ENCODE assay signal across 8 cellular contexts in the genomic region with DNA sequence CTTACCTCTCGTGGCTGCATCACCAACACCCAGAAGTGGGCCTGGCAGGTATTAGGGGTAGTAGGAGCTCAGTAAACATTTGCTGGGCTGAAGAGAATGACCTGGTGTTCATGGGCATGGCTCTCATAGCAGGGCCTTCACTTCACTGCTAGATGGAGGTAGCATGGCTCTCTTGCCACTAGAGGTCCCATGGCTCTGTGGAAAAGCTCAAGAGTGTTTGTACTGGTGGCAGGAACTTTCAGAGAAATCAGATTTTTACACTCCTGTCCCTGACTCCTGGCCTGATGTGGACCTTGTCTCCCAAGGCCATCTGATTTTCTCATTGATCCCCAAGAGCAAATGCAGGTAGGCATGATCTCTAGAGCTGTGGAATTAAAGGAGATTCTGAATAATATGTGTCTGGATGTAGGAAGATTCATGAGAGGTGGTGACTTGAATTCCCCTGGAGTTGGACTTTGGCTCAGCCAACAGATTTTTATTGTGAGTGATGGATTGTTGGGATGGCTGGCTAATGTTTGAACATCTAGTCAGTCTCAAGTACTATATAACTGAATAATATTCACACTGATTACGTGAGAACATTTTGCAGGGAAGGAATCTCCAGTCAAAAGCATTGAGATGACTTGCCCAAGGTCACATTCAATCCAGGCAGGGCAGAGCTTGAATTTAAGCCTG. TPM values are rescaled to one million over a fixed set of nuclear protein-coding genes. Genes with fewer than 3 reads are reported as not detected.
DNase-seq lines count a peak whose midpoint lies in the region; ATAC-seq, FAIRE-seq and TF ChIP-seq lines count a peak whose summit lies in the region.

No MANE protein-coding gene starts in this region.

- peaks cover 7% of the 10 kb centered on the region for H3K4me1 ChIP-seq in Loucy (ENCODE audit: insufficient read depth, low read length, poor library complexity, severe bottlenecking)

- H3K9ac ChIP-seq in Loucy (ENCODE audit: low read depth, low read length, poor library complexity, severe bottlenecking), result no peak overlapping the region

- peaks cover 38% of the 10 kb centered on the region; the same call in 1 of the 2 replicates for H3K36me3 ChIP-seq in Loucy (ENCODE audit: insufficient read depth, low read length)
- H3K36me3 ChIP-seq in kidney epithelial cell (ENCODE audit: control insufficient read depth, insufficient read depth, low read length), result peaks cover 4% of the 10 kb centered on the region

- H3K36me3 Mint-ChIP-seq in activated naive CD8-positive, alpha-beta T cell treated with anti-CD3 and anti-CD28 coated beads for 36 hours, result peaks cover 8% of the 10 kb centered on the region

- no peak overlapping the region for H2AFZ ChIP-seq in Loucy (ENCODE audit: low read length)

- no peaks in the 10 kb centered on the region for H3F3A ChIP-seq in Loucy (ENCODE audit: low read depth)

- FAIRE-seq in GM12892 (lab: Jason Lieb, UNC), result no peak

- no peaks in the 10 kb centered on the region for H3K27me3 ChIP-seq in Loucy (ENCODE audit: insufficient read depth, low read length, poor library complexity, severe bottlenecking)
- no peaks in the 10 kb centered on the region for H3K27me3 ChIP-seq in kidney epithelial cell (ENCODE audit: control insufficient read depth, insufficient read depth, low read length)

- peak; percentile 34 to 42 for ATAC-seq in activated CD4-positive, CD25-positive, alpha-beta regulatory T cell treated with anti-CD3 and anti-CD28 coated beads, Interleukin-2, amount 50 U/mL, for 24 hours
- ATAC-seq in GM21367 (IDR thresholded peaks at IDR 0.05; ENCODE audit: unreplicated experiment), result no peak

- no peaks in the 10 kb centered on the region for H3K27me3 Mint-ChIP-seq in activated naive CD8-positive, alpha-beta T cell treated with anti-CD3 and anti-CD28 coated beads for 36 hours

- no peaks in the 10 kb centered on the region for H3K9me3 ChIP-seq in Loucy (ENCODE audit: insufficient read depth, low read depth, low read length)

- TF ChIP-seq POLR2A in GM12892 (IDR thresholded peaks at IDR 0.05; ENCODE audit: low read depth, low read length), result no peak

- H3K4me3 Mint-ChIP-seq in activated naive CD8-positive, alpha-beta T cell treated with anti-CD3 and anti-CD28 coated beads for 36 hours, result no peak overlapping the region

- H3K9me3 Mint-ChIP-seq in activated naive CD8-positive, alpha-beta T cell treated with anti-CD3 and anti-CD28 coated beads for 36 hours, result no peaks in the 10 kb centered on the region

- DNase-seq in activated CD4-positive, CD25-positive, alpha-beta regulatory T cell treated with anti-CD3 and anti-CD28 coated beads, Interleukin-2, amount 50 U/mL, for 72 hours, result no peak
- no peak for DNase-seq in activated naive CD8-positive, alpha-beta T cell treated with anti-CD3 and anti-CD28 coated beads for 36 hours
- DNase-seq in kidney epithelial cell (ENCODE audit: low read depth) (no peak), GM12892 (ENCODE audit: insufficient read length) (no peak), HPDE6-E6E7 (ENCODE audit: extremely low spot score) (no peak)

- peaks cover 47% of the 10 kb centered on the region for H4K20me1 ChIP-seq in Loucy (ENCODE audit: insufficient read depth, low read length, poor library complexity, severe bottlenecking)

- H3K4me2 ChIP-seq in Loucy (ENCODE audit: low read depth, low read length, poor library complexity, severe bottlenecking), result no peak overlapping the region

- H3K27ac Mint-ChIP-seq in activated naive CD8-positive, alpha-beta T cell treated with anti-CD3 and anti-CD28 coated beads for 36 hours, result peak overlapping the region; percentile 59

- TF ChIP-seq CTCF in Loucy (conservative IDR thresholded peaks at IDR 0.05; ENCODE audit: low read length) (peak; percentile 64), kidney epithelial cell (IDR thresholded peaks at IDR 0.05; ENCODE audit: insufficient read depth, low read length, poor library complexity, severe bottlenecking) (peak; percentile 54)

- H3K79me2 ChIP-seq in Loucy (ENCODE audit: insufficient read depth, low read length), result peaks cover 52% of the 10 kb centered on the region

- peaks cover 23% of the 10 kb centered on the region for H3K4me1 Mint-ChIP-seq in activated naive CD8-positive, alpha-beta T cell treated with anti-CD3 and anti-CD28 coated beads for 36 hours

- H3K9me2 ChIP-seq in Loucy (replicated peaks; ENCODE audit: low read depth, low read length), result no peaks in the 10 kb centered on the region

- H3K4me3 ChIP-seq in Loucy (ENCODE audit: low read length, poor library complexity, severe bottlenecking) (no peak overlapping the region), kidney epithelial cell (ENCODE audit: low read depth, low read length) (no peak overlapping the region)

RNA-seq across cellular contexts. Expression of gene ZNF574, which starts 5.8 kb away (rescaled TPM):
- total RNA-seq in activated naive CD8-positive, alpha-beta T cell treated with anti-CD3 and anti-CD28 coated beads for 36 hours, result 10 to 100 TPM; 15.5 to 16.0 TPM
- total RNA-seq in kidney epithelial cell, result 17.3 and 27.0 TPM in 2 replicates
- 3.2 TPM for polyA plus RNA-seq in GM12892 (2012; ENCODE audit: missing spikeins)

RNA-seq across cellular contexts. Expression of gene GRIK5, which starts 11.7 kb away (rescaled TPM):
- under 1 TPM; 0.58 to 0.74 TPM for total RNA-seq in activated naive CD8-positive, alpha-beta T cell treated with anti-CD3 and anti-CD28 coated beads for 36 hours
- 14.2 and 20.2 TPM in 2 replicates for total RNA-seq in kidney epithelial cell
- not detected for polyA plus RNA-seq in GM12892 (2012; ENCODE audit: missing spikeins)

RNA-seq across cellular contexts. Expression of gene POU2F2, which starts 50.5 kb away (rescaled TPM):
- 10 to 100 TPM; 50.8 to 52.2 TPM for total RNA-seq in activated naive CD8-positive, alpha-beta T cell treated with anti-CD3 and anti-CD28 coated beads for 36 hours
- total RNA-seq in kidney epithelial cell, result 1.4 and 2.3 TPM in 2 replicates
- polyA plus RNA-seq in GM12892 (2012; ENCODE audit: missing spikeins), result 21.0 TPM

Comparison
In these comparisons a context has a peak if more than half of its experiments do, and no peak if none do; other contexts are left out.
1. RNA of gene POU2F2, which starts 50.5 kb away (total RNA-seq): 50.8 to 52.2 TPM in activated naive CD8-positive, alpha-beta T cell treated with anti-CD3 and anti-CD28 coated beads for 36 hours; 1.4 to 2.3 TPM in kidney epithelial cell; every median in the first group is over 10 times any median in the second.